ENCODE assay signal across 12 cellular contexts in the genomic region with DNA sequence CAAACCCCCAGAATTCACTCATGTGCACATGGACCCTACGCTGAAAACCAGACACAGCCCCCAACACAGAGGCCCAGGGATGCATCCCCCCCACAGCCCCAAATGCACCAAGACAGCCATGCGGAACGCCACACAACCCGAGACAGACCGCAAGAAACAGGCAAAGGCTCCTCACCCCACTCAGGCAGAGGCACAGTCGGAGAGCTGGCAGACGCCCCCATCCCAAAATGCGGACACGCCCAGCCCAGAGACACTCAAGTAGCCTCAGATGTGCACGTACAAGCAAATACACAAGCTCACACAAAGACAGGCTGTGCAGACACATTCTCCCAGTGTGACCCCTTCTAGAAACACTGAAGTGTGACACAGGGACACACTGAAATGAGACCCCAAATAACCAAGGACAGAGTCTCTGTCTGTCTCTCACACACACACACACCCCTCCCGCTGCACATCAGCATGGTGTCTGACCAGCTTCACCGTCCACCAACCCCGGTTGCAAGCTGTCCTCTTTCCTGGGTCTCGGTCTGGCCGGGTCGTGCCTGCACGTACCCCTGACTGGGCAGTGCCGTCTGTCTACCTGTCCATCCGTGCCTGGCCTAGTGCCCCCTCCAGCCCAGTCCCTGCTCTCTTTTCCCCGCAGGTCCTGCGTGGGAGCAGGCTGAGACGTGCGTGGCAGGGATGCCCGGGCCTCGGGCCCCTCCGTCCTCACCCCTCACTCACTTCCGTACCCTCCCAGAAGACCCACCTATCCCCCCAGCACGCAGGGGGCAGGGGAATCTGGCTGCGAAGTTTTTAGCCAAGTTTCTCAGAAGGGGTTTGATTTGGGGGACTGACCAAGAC. TPM values are rescaled to one million over a fixed set of nuclear protein-coding genes. Genes with fewer than 3 reads are reported as not detected.
DNase-seq lines count a peak whose midpoint lies in the region; FAIRE-seq and TF ChIP-seq lines count a peak whose summit lies in the region.
"Had no signal": no experiment of that assay in that cellular context is flagged by ENCODE, and none has a peak within 500 bp of the region (broad histone marks: within the 10 kb centered on the region; RNA-seq: fewer than 3 reads in every experiment).

No MANE protein-coding gene starts in this region.

- CTCF ChIA-PET in H1 (lab: Charles Lee; ENCODE audit: partially characterized antibody) = interaction anchor here (0.8 to 1.8 kb wide), 7 partner anchors 10 to 34 kb away, joined by 3 to 8 read pairs (median 6); no protein-coding TSS in a partner anchor
- CTCF ChIA-PET in PC-9 (lab: Charles Lee) = no interaction called here

- H3K18ac ChIP-seq in H1 (ENCODE audit: extremely low read depth, low read length) = no peak overlapping the region; the same call in 1 of the 2 replicates

- no peak overlapping the region for H4K8ac ChIP-seq in H1 (ENCODE audit: extremely low read depth, insufficient read depth, low read length)

- TF ChIP-seq POLR2A in H1 (IDR thresholded peaks at IDR 0.05; ENCODE audit: control extremely low read depth in 1 of 2, low read depth in 2 of 2, low read length in 2 of 2) = no peak

- peaks cover 38% of the 10 kb centered on the region for H3K4me1 Mint-ChIP-seq in activated T-cell treated with anti-CD3 and anti-CD28 coated beads, Interleukin-2, amount 50 U/mL, for 24 hours (ENCODE audit: low read depth)
- H3K4me1 Mint-ChIP-seq in progenitor cell of endocrine pancreas (ENCODE audit: low read depth) = peaks cover 1% of the 10 kb centered on the region

- H3K23ac ChIP-seq in H1 (ENCODE audit: insufficient read length) = no peak overlapping the region

- no peak overlapping the region for H2AFZ ChIP-seq in Karpas-422 (ENCODE audit: low read length)
- no peak overlapping the region for H2AFZ ChIP-seq in H1 (ENCODE audit: low read length)
- H2AFZ ChIP-seq in PC-9 = no peak overlapping the region

- no peak overlapping the region for H4K5ac ChIP-seq in H1 (ENCODE audit: insufficient read length, low read depth, low read length)

- H3K79me2 ChIP-seq in Karpas-422 (ENCODE audit: low read length) (no peaks in the 10 kb centered on the region), H1 (ENCODE audit: control insufficient read depth in 1 of 2, insufficient read depth in 2 of 2, low read length in 2 of 2) (no peaks in the 10 kb centered on the region), PC-9 (ENCODE audit: low read depth) (no peaks in the 10 kb centered on the region)

- H3K4me1 ChIP-seq in Karpas-422 (ENCODE audit: low read length) (peaks cover 10% of the 10 kb centered on the region), H1 (replicated peaks in 1 of 4; ENCODE audit: control insufficient read depth in 3 of 4, insufficient read depth in 4 of 4, low read length in 3 of 4) (peaks cover 0 to 23% (median 5%) of the 10 kb centered on the region in 4 experiments; a peak in 5 of 7 replicates), HAP-1 (no peaks in the 10 kb centered on the region), PC-9 (replicated peaks; ENCODE audit: insufficient read depth) (no peaks in the 10 kb centered on the region)

- no peak for FAIRE-seq in H1 (lab: Jason Lieb, UNC)

- TF ChIP-seq CTCF in H1 (IDR thresholded peaks at IDR 0.05; ENCODE audit: control extremely low read depth in 1 of 3, insufficient read depth in 1 of 3, low read depth in 1 of 3, low read length in 3 of 3) (no peak), progenitor cell of endocrine pancreas (IDR thresholded peaks at IDR 0.05; ENCODE audit: unreplicated experiment) (no peak), PC-9 (conservative IDR thresholded peaks at IDR 0.05) (no peak)

- intact Hi-C loops in PC-9 (cut with micrococcal nuclease; ENCODE audit: unreplicated experiment) = no loop called here

- H3K4me3 Mint-ChIP-seq in activated T-cell treated with anti-CD3 and anti-CD28 coated beads, Interleukin-2, amount 50 U/mL, for 24 hours = no peak overlapping the region
- H3K4me3 Mint-ChIP-seq in progenitor cell of endocrine pancreas (ENCODE audit: low read depth) = no peak overlapping the region

- peaks cover 12% of the 10 kb centered on the region for H3K36me3 Mint-ChIP-seq in activated T-cell treated with anti-CD3 and anti-CD28 coated beads, Interleukin-2, amount 50 U/mL, for 24 hours (ENCODE audit: low read depth)
- peaks cover 6% of the 10 kb centered on the region for H3K36me3 Mint-ChIP-seq in progenitor cell of endocrine pancreas (ENCODE audit: insufficient read depth)

- H2BK15ac ChIP-seq in H1 (ENCODE audit: low read length) = 0 out of 2 replicates have a peak overlapping the region, but pooled peaks have one; percentile 65

- no peak overlapping the region for H2BK20ac ChIP-seq in H1 (ENCODE audit: low read length)

- H3K9me3 ChIP-seq in Karpas-422 (ENCODE audit: low read length) (no peaks in the 10 kb centered on the region), H1 (ENCODE audit: insufficient read depth in 2 of 2, low read depth in 1 of 2, low read length in 1 of 2) (no peaks in the 10 kb centered on the region), HAP-1 (no peaks in the 10 kb centered on the region), PC-9 (ENCODE audit: insufficient read depth, low read depth) (no peaks in the 10 kb centered on the region)
- H3K9me3 ChIP-seq: esophagus muscularis mucosa, vagina had no signal

- in situ Hi-C loops in HAP-1 (cut with MboI; ENCODE audit: low sequenced_read_pairs) = no loop called here

- H2BK5ac ChIP-seq in H1 (ENCODE audit: low read depth, low read length) = peak overlapping the region; percentile 52; the same call in 1 of the 2 replicates

- H3F3A ChIP-seq in PC-9 (ENCODE audit: insufficient read depth, low read depth) = peaks cover 15% of the 10 kb centered on the region; the same call in 1 of the 2 replicates

- H3K4me2 ChIP-seq in Karpas-422 (ENCODE audit: low read depth, low read length, poor library complexity, severe bottlenecking) = no peak overlapping the region
- peak overlapping the region; percentile 54 to 87 for H3K4me2 ChIP-seq in H1 (ENCODE audit: insufficient read depth in 1 of 2, low read depth in 2 of 2, low read length in 2 of 2)
- no peak overlapping the region for H3K4me2 ChIP-seq in PC-9

- H3K9ac ChIP-seq in Karpas-422 (ENCODE audit: low read length) (no peak overlapping the region), H1 (replicated peaks in 1 of 4; ENCODE audit: extremely low read depth in 1 of 4, low read depth in 3 of 4, low read length in 3 of 4) (no peak overlapping the region)

- H2AK5ac ChIP-seq in H1 (ENCODE audit: low read depth, low read length) = 0 out of 2 replicates have a peak overlapping the region, but pooled peaks have one; percentile 27

- BruUV-seq in PC-9 (replicated peaks; lab: Mats Ljungman, UMichigan) = no TSS peak

- no peaks in the 10 kb centered on the region for H3K27me3 ChIP-seq in Karpas-422 (ENCODE audit: low read length)
- peaks cover 56 to 79% (median 75%) of the 10 kb centered on the region in 4 experiments for H3K27me3 ChIP-seq in H1 (replicated peaks in 1 of 4; ENCODE audit: control insufficient read depth in 3 of 4, extremely low read depth in 1 of 4, insufficient read depth in 3 of 4, low read length in 3 of 4)
- peaks cover 57% of the 10 kb centered on the region for H3K27me3 ChIP-seq in HAP-1 (ENCODE audit: low read depth)
- peaks cover 39% of the 10 kb centered on the region for H3K27me3 ChIP-seq in PC-9 (ENCODE audit: insufficient read depth, low read depth)

- H3K14ac ChIP-seq in H1 (ENCODE audit: insufficient read length) = no peak overlapping the region

- H2BK120ac ChIP-seq in H1 (replicated peaks; ENCODE audit: low read depth, low read length) = no peak overlapping the region

- 15% methylated on average over 29 of the region's 29 CpGs; no CpG with 5 or more reads in 1 of the 2 experiments for WGBS in H1 (ENCODE audit: extremely low coverage in 1 of 2, insufficient coverage in 1 of 2, insufficient read length in 1 of 2, insufficient replicate concordance in 2 of 2, low coverage in 1 of 2, low lambda C conversion rate in 2 of 2, missing lambda C conversion rate in 1 of 2), 2 experiments

- TF ChIP-seq EP300 in H1 (IDR thresholded peaks at IDR 0.05; ENCODE audit: borderline replicate concordance in 1 of 2, low read depth in 2 of 2, low read length in 2 of 2) = no peak

- peaks cover 2% of the 10 kb centered on the region for H3K79me1 ChIP-seq in H1 (ENCODE audit: low read depth, low read length)

- H3K27ac ChIP-seq in Karpas-422 (ENCODE audit: low read length) = no peak overlapping the region
- H3K27ac ChIP-seq in H1 (ENCODE audit: low read depth, low read length) = no peak overlapping the region
- H3K27ac ChIP-seq in PC-9 = no peak overlapping the region
- H3K27ac ChIP-seq: esophagus muscularis mucosa, vagina had no signal

- no peaks in the 10 kb centered on the region for H3K9me2 ChIP-seq in Karpas-422 (replicated peaks; ENCODE audit: insufficient read depth, low read length)
- H3K9me2 ChIP-seq in PC-9 (ENCODE audit: insufficient read depth) = no peaks in the 10 kb centered on the region

- POLR2A ChIA-PET in H1 (lab: Charles Lee; ENCODE audit: partially characterized antibody) (interaction anchor here (0.7 to 13.1 kb wide), 18 partner anchors 10 to 85 kb away, joined by 3 to 167 read pairs (median 4); a partner anchor contains a TSS), PC-9 (lab: Charles Lee; ENCODE audit: unreplicated experiment) (interaction anchor here (0.7 kb wide), 1 partner anchor 34 kb away, joined by 7 read pairs; no protein-coding TSS in a partner anchor)

- peaks cover 23% of the 10 kb centered on the region for H3K27me3 Mint-ChIP-seq in activated T-cell treated with anti-CD3 and anti-CD28 coated beads, Interleukin-2, amount 50 U/mL, for 24 hours
- H3K27me3 Mint-ChIP-seq in progenitor cell of endocrine pancreas = peaks cover 48% of the 10 kb centered on the region

- no peak overlapping the region for H3K56ac ChIP-seq in H1 (replicated peaks; ENCODE audit: insufficient read length, low read depth, low read length)

- H3K4me3 ChIP-seq in Karpas-422 (ENCODE audit: low read length) (no peak overlapping the region), H1 (ENCODE audit: extremely low read depth in 1 of 4, insufficient read depth in 2 of 4, low read depth in 3 of 4, low read length in 4 of 4) (peak overlapping the region in 2 of 4 experiments; percentile 40 to 52; a peak in 5 of 8 replicates), HAP-1 (no peak overlapping the region), PC-9 (no peak overlapping the region)
- H3K4me3 ChIP-seq: esophagus muscularis mucosa, vagina had no signal

- DNase-seq in activated T-cell treated with anti-CD3 and anti-CD28 coated beads, Interleukin-2, amount 50 U/mL, for 24 hours = peak; percentile 58
- no peak for DNase-seq in activated T-cell treated with anti-CD3 and anti-CD28 coated beads, Interleukin-2, amount 50 U/mL, for 1 hour
- DNase-seq in Karpas-422 = peak; percentile 59
- no peak for DNase-seq in H1 (ENCODE audit: low read depth in 1 of 2, low spot score in 2 of 2)
- no peak for DNase-seq in progenitor cell of endocrine pancreas (ENCODE audit: low spot score, unreplicated experiment)
- no peak for DNase-seq in HAP-1 (ENCODE audit: low spot score in 2 of 2)
- DNase-seq in NCI-H2196 (lab: John Stamatoyannopoulos, UW; ENCODE audit: unreplicated experiment) = no peak
- no peak for DNase-seq in PC-9
- DNase-seq: hippocampal formation had no signal

- H3K36me3 ChIP-seq in Karpas-422 (ENCODE audit: insufficient read depth, low read length) (no peaks in the 10 kb centered on the region), H1 (ENCODE audit: control insufficient read depth in 2 of 4, insufficient read depth in 4 of 4, low read length in 3 of 4) (no peaks in the 10 kb centered on the region), HAP-1 (replicated peaks) (peaks cover 2% of the 10 kb centered on the region; the same call in 1 of the 2 replicates), PC-9 (ENCODE audit: low read depth) (no peaks in the 10 kb centered on the region)
- H3K36me3 ChIP-seq: vagina had no signal

- H4K20me1 ChIP-seq in Karpas-422 (ENCODE audit: insufficient read depth, low read depth, low read length) (peaks cover 23% of the 10 kb centered on the region; the same call in 1 of the 2 replicates), H1 (replicated peaks in 1 of 2; ENCODE audit: control insufficient read depth in 1 of 2, insufficient read depth in 2 of 2, low read length in 2 of 2) (peaks cover 9 to 33% of the 10 kb centered on the region in 2 experiments), PC-9 (ENCODE audit: insufficient read depth) (no peaks in the 10 kb centered on the region)

- no peaks in the 10 kb centered on the region for H3K9me3 Mint-ChIP-seq in activated T-cell treated with anti-CD3 and anti-CD28 coated beads, Interleukin-2, amount 50 U/mL, for 24 hours
- no peaks in the 10 kb centered on the region for H3K9me3 Mint-ChIP-seq in progenitor cell of endocrine pancreas (ENCODE audit: low read depth)

- TF ChIP-seq RAD21 in H1 (IDR thresholded peaks at IDR 0.05 in 1 of 2, conservative IDR thresholded peaks at IDR 0.05 in 1 of 2; ENCODE audit: low read depth in 2 of 2, low read length in 2 of 2) = no peak

- H3K4ac ChIP-seq in H1 (replicated peaks; ENCODE audit: insufficient read length, low read depth, low read length) = no peak overlapping the region

- peak overlapping the region; percentile 37 for H4K91ac ChIP-seq in H1 (replicated peaks; ENCODE audit: insufficient read length, low read length)

- H2BK12ac ChIP-seq in H1 (ENCODE audit: low read depth, low read length) = peak overlapping the region; percentile 90; the same call in 1 of the 2 replicates

- peak overlapping the region; percentile 44 for H3K27ac Mint-ChIP-seq in activated T-cell treated with anti-CD3 and anti-CD28 coated beads, Interleukin-2, amount 50 U/mL, for 24 hours
- H3K27ac Mint-ChIP-seq in progenitor cell of endocrine pancreas = peak overlapping the region; percentile 19

- H3K23me2 ChIP-seq in H1 (ENCODE audit: low read depth, low read length) = peaks cover 9% of the 10 kb centered on the region; the same call in 1 of the 2 replicates

RNA-seq across cellular contexts. Expression of a gene that starts 16.1 kb away (rescaled TPM):
- total RNA-seq in Karpas-422 (2014; rRNA removed; shearing (Covaris generic); ENCODE audit: low replicate concordance) = 3.8 and 5.5 TPM in 2 replicates
- not detected in 2 replicates for total RNA-seq in H1 (2021; fragmentation: NEBNext Ultra II Directional; extraction: Animal tissue kit (Norgen Biotek cat#: 25700))
- 0.08 and 0.12 TPM in 2 replicates for polyA plus RNA-seq in H1 (2011; rRNA removed)
- 0.03 TPM for polyA plus RNA-seq in H1 (2011; cell fraction: cytosol; rRNA removed)
- 0.33 TPM for polyA plus RNA-seq in H1 (2011; cell fraction: nucleus; rRNA removed)
- 0.08 to 0.16 TPM (median 0.10 TPM) in 3 of 4 replicates, not detected in the other for polyA plus RNA-seq in H1 (2012, experiment 1 of 2)
- polyA plus RNA-seq in H1 (2012, experiment 2 of 2) = not detected
- polyA plus RNA-seq in H1 (2013, experiment 1 of 2) = 0.02 TPM
- 0.06 TPM for polyA plus RNA-seq in H1 (2013, experiment 2 of 2)
- not detected in 2 replicates for polyA minus RNA-seq in H1 (2011; rRNA and poly(A)+ RNA removed)
- not detected for polyA minus RNA-seq in H1 (2011; cell fraction: cytosol; rRNA and poly(A)+ RNA removed)
- not detected for polyA minus RNA-seq in H1 (2011; cell fraction: nucleus; rRNA and poly(A)+ RNA removed)
- total RNA-seq in progenitor cell of endocrine pancreas (0.84 and 1.2 TPM in 2 replicates), PC-9 (2021) (0.65 and 0.98 TPM in 2 replicates)
- total RNA-seq: lung microvascular endothelial cell had no signal

RNA-seq across cellular contexts. Expression of a gene that starts 29.1 kb away (rescaled TPM):
- total RNA-seq in Karpas-422 (2014; rRNA removed; shearing (Covaris generic); ENCODE audit: low replicate concordance) = 136 and 137 TPM in 2 replicates
- total RNA-seq in H1 (2021; fragmentation: NEBNext Ultra II Directional; extraction: Animal tissue kit (Norgen Biotek cat#: 25700)) = 49.0 and 54.6 TPM in 2 replicates
- 23.0 and 41.1 TPM in 2 replicates for polyA plus RNA-seq in H1 (2011; rRNA removed)
- polyA plus RNA-seq in H1 (2011; cell fraction: cytosol; rRNA removed) = 35.9 TPM
- polyA plus RNA-seq in H1 (2011; cell fraction: nucleus; rRNA removed) = 95.3 TPM
- 38.4 to 51.0 TPM (median 48.8 TPM) in 4 replicates for polyA plus RNA-seq in H1 (2012, experiment 1 of 2)
- 35.5 TPM for polyA plus RNA-seq in H1 (2012, experiment 2 of 2)
- polyA plus RNA-seq in H1 (2013, experiment 1 of 2) = 49.6 TPM
- 44.9 TPM for polyA plus RNA-seq in H1 (2013, experiment 2 of 2)
- 9.4 and 11.0 TPM in 2 replicates for polyA minus RNA-seq in H1 (2011; rRNA and poly(A)+ RNA removed)
- polyA minus RNA-seq in H1 (2011; cell fraction: cytosol; rRNA and poly(A)+ RNA removed) = 25.5 TPM
- polyA minus RNA-seq in H1 (2011; cell fraction: nucleus; rRNA and poly(A)+ RNA removed) = 34.6 TPM
- total RNA-seq in progenitor cell of endocrine pancreas = 109 and 112 TPM in 2 replicates
- 101 and 109 TPM in 2 replicates for total RNA-seq in PC-9 (2021)

RNA-seq across cellular contexts. Expression of a gene that starts 35.0 kb away (rescaled TPM):
- 970 and 1,036 TPM in 2 replicates for total RNA-seq in Karpas-422 (2014; rRNA removed; shearing (Covaris generic); ENCODE audit: low replicate concordance)
- total RNA-seq in H1 (2021; fragmentation: NEBNext Ultra II Directional; extraction: Animal tissue kit (Norgen Biotek cat#: 25700)) = 0.54 TPM in 1 of 2 replicates, not detected in the other
- 0.77 and 0.83 TPM in 2 replicates for polyA plus RNA-seq in H1 (2011; rRNA removed)
- polyA plus RNA-seq in H1 (2011; cell fraction: cytosol; rRNA removed) = 0.49 TPM
- polyA plus RNA-seq in H1 (2011; cell fraction: nucleus; rRNA removed) = 0.91 TPM
- 0.28 to 1.0 TPM (median 0.52 TPM) in 3 of 4 replicates, not detected in the other for polyA plus RNA-seq in H1 (2012, experiment 1 of 2)
- polyA plus RNA-seq in H1 (2012, experiment 2 of 2) = 0.55 TPM
- polyA plus RNA-seq in H1 (2013, experiment 1 of 2) = 0.59 TPM
- 0.68 TPM for polyA plus RNA-seq in H1 (2013, experiment 2 of 2)
- not detected in 2 replicates for polyA minus RNA-seq in H1 (2011; rRNA and poly(A)+ RNA removed)
- not detected for polyA minus RNA-seq in H1 (2011; cell fraction: cytosol; rRNA and poly(A)+ RNA removed)
- polyA minus RNA-seq in H1 (2011; cell fraction: nucleus; rRNA and poly(A)+ RNA removed) = not detected
- total RNA-seq in progenitor cell of endocrine pancreas = 0.36 and 0.78 TPM in 2 replicates
- 0.33 and 0.59 TPM in 2 replicates for total RNA-seq in PC-9 (2021)
- total RNA-seq: lung microvascular endothelial cell, vagina had no signal

RNA-seq across cellular contexts. Expression of a gene that starts 47.0 kb away (rescaled TPM):
- 270 and 367 TPM in 2 replicates for total RNA-seq in Karpas-422 (2014; rRNA removed; shearing (Covaris generic); ENCODE audit: low replicate concordance)
- 123 and 124 TPM in 2 replicates for total RNA-seq in H1 (2021; fragmentation: NEBNext Ultra II Directional; extraction: Animal tissue kit (Norgen Biotek cat#: 25700))
- polyA plus RNA-seq in H1 (2011; rRNA removed) = 439 and 585 TPM in 2 replicates
- 282 TPM for polyA plus RNA-seq in H1 (2011; cell fraction: cytosol; rRNA removed)
- 227 TPM for polyA plus RNA-seq in H1 (2011; cell fraction: nucleus; rRNA removed)
- 99.4 to 181 TPM (median 175 TPM) in 4 replicates for polyA plus RNA-seq in H1 (2012, experiment 1 of 2)
- 315 TPM for polyA plus RNA-seq in H1 (2012, experiment 2 of 2)
- polyA plus RNA-seq in H1 (2013, experiment 1 of 2) = 173 TPM
- polyA plus RNA-seq in H1 (2013, experiment 2 of 2) = 186 TPM
- 46.7 and 56.4 TPM in 2 replicates for polyA minus RNA-seq in H1 (2011; rRNA and poly(A)+ RNA removed)
- 53.9 TPM for polyA minus RNA-seq in H1 (2011; cell fraction: cytosol; rRNA and poly(A)+ RNA removed)
- polyA minus RNA-seq in H1 (2011; cell fraction: nucleus; rRNA and poly(A)+ RNA removed) = 41.0 TPM
- 86.6 and 87.7 TPM in 2 replicates for total RNA-seq in progenitor cell of endocrine pancreas
- 110 and 188 TPM in 2 replicates for total RNA-seq in PC-9 (2021)

RNA-seq across cellular contexts. Expression of a gene that starts 52.1 kb away (rescaled TPM):
- 2,482 and 3,478 TPM in 2 replicates for total RNA-seq in Karpas-422 (2014; rRNA removed; shearing (Covaris generic); ENCODE audit: low replicate concordance)
- total RNA-seq in H1 (2021; fragmentation: NEBNext Ultra II Directional; extraction: Animal tissue kit (Norgen Biotek cat#: 25700)) = 2,817 and 2,831 TPM in 2 replicates
- 5,751 and 9,112 TPM in 2 replicates for polyA plus RNA-seq in H1 (2011; rRNA removed)
- polyA plus RNA-seq in H1 (2011; cell fraction: cytosol; rRNA removed) = 5,170 TPM
- 1,732 TPM for polyA plus RNA-seq in H1 (2011; cell fraction: nucleus; rRNA removed)
- 3,684 to 5,048 TPM (median 4,659 TPM) in 4 replicates for polyA plus RNA-seq in H1 (2012, experiment 1 of 2)
- polyA plus RNA-seq in H1 (2012, experiment 2 of 2) = 6,526 TPM
- 3,247 TPM for polyA plus RNA-seq in H1 (2013, experiment 1 of 2)
- polyA plus RNA-seq in H1 (2013, experiment 2 of 2) = 3,131 TPM
- 334 and 573 TPM in 2 replicates for polyA minus RNA-seq in H1 (2011; rRNA and poly(A)+ RNA removed)
- polyA minus RNA-seq in H1 (2011; cell fraction: cytosol; rRNA and poly(A)+ RNA removed) = 1,472 TPM
- polyA minus RNA-seq in H1 (2011; cell fraction: nucleus; rRNA and poly(A)+ RNA removed) = 675 TPM
- total RNA-seq in progenitor cell of endocrine pancreas (2,232 and 2,439 TPM in 2 replicates), PC-9 (2021) (2,593 and 3,356 TPM in 2 replicates)

Comparison
In these comparisons a context has a peak if more than half of its experiments do, and no peak if none do; other contexts are left out.
1. DNase-seq: peak in activated T-cell treated with anti-CD3 and anti-CD28 coated beads, Interleukin-2, amount 50 U/mL, for 24 hours (single experiment) and Karpas-422 (single experiment); none in activated T-cell treated with anti-CD3 and anti-CD28 coated beads, Interleukin-2, amount 50 U/mL, for 1 hour (single experiment), H1 (0 of 2), progenitor cell of endocrine pancreas (single experiment), HAP-1 (0 of 2), NCI-H2196 (single experiment) and PC-9 (0 of 2).
2. H3K4me2 ChIP-seq: peak in H1 (2 of 2); none in Karpas-422 (single experiment) and PC-9 (single experiment).
3. RNA of a gene that starts 35.0 kb away (total RNA-seq): 970 to 1,036 TPM in Karpas-422; 0.33 to 0.59 TPM in PC-9, 0.54 TPM in H1 and 0.36 to 0.78 TPM in progenitor cell of endocrine pancreas; every median in the first group is over 100 times any median in the second.